In genomic region chr20:43457640-43458421, GRCh38 we compare ENCODE assay signal across 8 cellular contexts. TPM values are rescaled to one million over a fixed set of nuclear protein-coding genes. Genes with fewer than 3 reads are reported as not detected.
A peak's percentile ranks its signal among the peaks of the same experiment; 100 is the strongest.
DNase-seq lines count a peak whose midpoint lies in the region; ATAC-seq and TF ChIP-seq lines count a peak whose summit lies in the region.

Gene SRSF6 (plus strand): TSS chr20:43457896. CDS start chr20:43458034, 138 bp downstream.

- H3K4me1 ChIP-seq in left lung, result peaks cover 16 to 43% of the 10 kb centered on the region in 2 donors

- H3K36me3 ChIP-seq in BJ (ENCODE audit: control insufficient read depth, insufficient read depth, low read length) (peaks cover 10% of the 10 kb centered on the region), left lung (peaks cover 0 to 38% of the 10 kb centered on the region in 2 donors)

- peak within 1 kb of the TSS; percentile 96 for H3K27ac Mint-ChIP-seq in activated CD4-positive, alpha-beta T cell treated with anti-CD3 and anti-CD28 coated beads, Interleukin-2, amount 10 ng/mL, durations not matched to agents 7 days and 5 days

- peak; percentile 44 for DNase-seq in BJ (ENCODE audit: low read depth)
- peak; percentile 85 for DNase-seq in GM19238 (ENCODE audit: insufficient read length, low spot score)
- DNase-seq in NCI-H526 (lab: John Stamatoyannopoulos, UW), result peak; percentile 94 to 98
- DNase-seq in activated CD4-positive, alpha-beta T cell treated with anti-CD3 and anti-CD28 coated beads, Interleukin-2, amount 10 ng/mL, durations not matched to agents 7 days and 5 days, result peak; percentile 92
- DNase-seq in cortex of kidney (lab: John Stamatoyannopoulos, UW), result peak; percentile 32
- peak; percentile 96 to 98 for DNase-seq in left lung
- DNase-seq in stimulated activated CD4-positive, alpha-beta T cell treated with anti-CD3 and anti-CD28 coated beads, Interleukin-2, amount 100 ng/mL, for 4 hours (ENCODE audit: low read depth), result peak; percentile 87

- CTCF ChIA-PET in BJ (lab: Yijun Ruan, JAX), result interaction anchor here (0.5 to 1.4 kb wide), 7 partner anchors 9 to 1513 kb away, joined by 3 to 4 read pairs (median 3); no protein-coding TSS in a partner anchor
- CTCF ChIA-PET in activated CD4-positive, alpha-beta T cell treated with anti-CD3 and anti-CD28 coated beads, Interleukin-2, amount 10 ng/mL, durations not matched to agents 7 days and 5 days (lab: Charles Lee), result interaction anchor here (0.6 to 1.4 kb wide), 3 partner anchors 9 to 733 kb away, joined by 3 to 5 read pairs (median 3); no protein-coding TSS in a partner anchor

- peaks cover 34% of the 10 kb centered on the region for H3K36me3 Mint-ChIP-seq in activated CD4-positive, alpha-beta T cell treated with anti-CD3 and anti-CD28 coated beads, Interleukin-2, amount 10 ng/mL, durations not matched to agents 7 days and 5 days (ENCODE audit: low read depth)

- intact Hi-C loops in left lung (cut with DNase I), result no loop called here

- no peaks in the 10 kb centered on the region for H3K9me3 Mint-ChIP-seq in activated CD4-positive, alpha-beta T cell treated with anti-CD3 and anti-CD28 coated beads, Interleukin-2, amount 10 ng/mL, durations not matched to agents 7 days and 5 days

- peaks cover 10% of the 10 kb centered on the region for H3K27me3 Mint-ChIP-seq in activated CD4-positive, alpha-beta T cell treated with anti-CD3 and anti-CD28 coated beads, Interleukin-2, amount 10 ng/mL, durations not matched to agents 7 days and 5 days

- peak within 1 kb of the TSS; percentile 96 for H3K4me3 ChIP-seq in BJ (ENCODE audit: low read depth, low read length)
- peak within 1 kb of the TSS; percentile 79 to 87 for H3K4me3 ChIP-seq in left lung

- POLR2A ChIA-PET in BJ (lab: Charles Lee), result interaction anchor here (0.6 to 0.9 kb wide), 9 partner anchors 8 to 1840 kb away, joined by 3 to 10 read pairs (median 3); partner anchors contain the start of genes CHD6 and IFT52
- POLR2A ChIA-PET in activated CD4-positive, alpha-beta T cell treated with anti-CD3 and anti-CD28 coated beads, Interleukin-2, amount 10 ng/mL, durations not matched to agents 7 days and 5 days (lab: Charles Lee), result interaction anchor here (0.5 to 1.1 kb wide), 6 partner anchors 8 to 1060 kb away, joined by 3 to 7 read pairs (median 4); no protein-coding TSS in a partner anchor

- no peak for TF ChIP-seq CTCF in BJ (IDR thresholded peaks at IDR 0.05; ENCODE audit: insufficient read depth, low read depth, low read length)
- no peak for TF ChIP-seq CTCF in left lung (IDR thresholded peaks at IDR 0.05)

- peak within 1 kb of the TSS; percentile 78 for H3K4me3 Mint-ChIP-seq in activated CD4-positive, alpha-beta T cell treated with anti-CD3 and anti-CD28 coated beads, Interleukin-2, amount 10 ng/mL, durations not matched to agents 7 days and 5 days

- H3K27me3 ChIP-seq in BJ (ENCODE audit: control insufficient read depth, insufficient read depth, low read length) (peaks cover 5% of the 10 kb centered on the region), left lung (peaks cover 0 to 13% of the 10 kb centered on the region in 2 donors)

- H3K27ac ChIP-seq in left lung, result peak within 1 kb of the TSS; percentile 99 to 100

- H3K9me3 ChIP-seq in left lung, result no peaks in the 10 kb centered on the region

- peak; percentile 78 for ATAC-seq in HG03439 (IDR thresholded peaks at IDR 0.05; ENCODE audit: unreplicated experiment)
- ATAC-seq in left lung, result peak; percentile 98

- peaks cover 39% of the 10 kb centered on the region for H3K4me1 Mint-ChIP-seq in activated CD4-positive, alpha-beta T cell treated with anti-CD3 and anti-CD28 coated beads, Interleukin-2, amount 10 ng/mL, durations not matched to agents 7 days and 5 days

RNA-seq across cellular contexts. Expression of gene SRSF6, which starts in this region (rescaled TPM):
- 76.1 and 121 TPM in 2 replicates for polyA plus RNA-seq in BJ (2011; rRNA removed)
- polyA minus RNA-seq in BJ (2011; rRNA and poly(A)+ RNA removed), result 45.5 and 49.6 TPM in 2 replicates
- total RNA-seq in activated CD4-positive, alpha-beta T cell treated with anti-CD3 and anti-CD28 coated beads, Interleukin-2, amount 10 ng/mL, durations not matched to agents 7 days and 5 days, result 100 to 1,000 TPM; 166 to 172 TPM
- total RNA-seq in left lung, result 100 to 1,000 TPM; 134 to 145 TPM

Comparison
In these comparisons a context has a peak if more than half of its experiments do, and no peak if none do; other contexts are left out.
1. Peak in every context shown above with its lines: DNase-seq, ATAC-seq, H3K4me3 ChIP-seq and H3K27ac ChIP-seq.
2. DNase-seq: peak in every context shown above with its lines; median percentile 97 in left lung; 96 in NCI-H526; 92 in activated CD4-positive, alpha-beta T cell treated with anti-CD3 and anti-CD28 coated beads, Interleukin-2, amount 10 ng/mL, durations not matched to agents 7 days and 5 days; 87 in stimulated activated CD4-positive, alpha-beta T cell treated with anti-CD3 and anti-CD28 coated beads, Interleukin-2, amount 100 ng/mL, for 4 hours; 85 in GM19238; 44 in BJ; 32 in cortex of kidney.